ENCODE assay signal across 20 cellular contexts in genomic region chr16:30767767-30768465, GRCh38. TPM values are rescaled to one million over a fixed set of nuclear protein-coding genes. Genes with fewer than 3 reads are reported as not detected.
DNase-seq lines count a peak whose midpoint lies in the region; ATAC-seq, FAIRE-seq and TF ChIP-seq lines count a peak whose summit lies in the region.
"Had no signal": no experiment of that assay in that cellular context is flagged by ENCODE, and none has a peak within 500 bp of the region (broad histone marks: within the 10 kb centered on the region; RNA-seq: fewer than 3 reads in every experiment).

No MANE protein-coding gene starts in this region.

- WGBS in K562 (ENCODE audit: insufficient coverage, low coverage, missing lambda C conversion rate), result 93% methylated on average over 14 of the region's 18 CpGs

- no peaks in the 10 kb centered on the region for H3F3A ChIP-seq in GM23338 (replicated peaks; ENCODE audit: low read depth)

- H3K4me1 Mint-ChIP-seq in GM23338, result peaks cover 4% of the 10 kb centered on the region

- no peak for TF ChIP-seq EP300 in K562 (IDR thresholded peaks at IDR 0.05; ENCODE audit: low read length)

- no peak for ATAC-seq in K562
- ATAC-seq in mucosa of descending colon, result peak; percentile 31
- no peak for ATAC-seq in HG03432 (IDR thresholded peaks at IDR 0.05; ENCODE audit: unreplicated experiment)
- ATAC-seq in GM19463 (IDR thresholded peaks at IDR 0.05; ENCODE audit: unreplicated experiment), result no peak
- no peak for ATAC-seq in GM23338
- ATAC-seq: activated CD4-positive, CD25-positive, alpha-beta regulatory T cell treated with anti-CD3 and anti-CD28 coated beads, Interleukin-2, amount 50 U/mL, for 24 hours; psoas muscle had no signal

- H3K27ac ChIP-seq in HEK293 (ENCODE audit: extremely low read depth, low read depth, low read length) (no peak overlapping the region), K562 (ENCODE audit: extremely low read depth, low read depth, low read length) (no peak overlapping the region), GM23338 (ENCODE audit: low read depth) (no peak overlapping the region)
- H3K27ac ChIP-seq: colonic mucosa, psoas muscle, SJCRH30, thyroid gland had no signal

- H3K27me3 Mint-ChIP-seq in GM23338 (ENCODE audit: insufficient read depth, low read depth, poor library complexity), result peaks cover 6% of the 10 kb centered on the region

- no peak for FAIRE-seq in K562 (lab: Jason Lieb, UNC)
- FAIRE-seq: frontal cortex, HTR-8/SVneo had no signal

- H3K79me2 ChIP-seq in K562 (ENCODE audit: control insufficient read depth, insufficient read depth, low read length) (peaks cover 17% of the 10 kb centered on the region), GM23338 (replicated peaks; ENCODE audit: insufficient read depth) (peaks cover 18% of the 10 kb centered on the region)

- H4K20me1 ChIP-seq in K562 (replicated peaks; ENCODE audit: control insufficient read depth, insufficient read depth, low read length) (0 out of 2 replicates have a peak, but pooled peaks cover 5% of the 10 kb centered on the region), GM23338 (replicated peaks; ENCODE audit: insufficient read depth) (peaks cover 19% of the 10 kb centered on the region)

- no peak for TF ChIP-seq RAD21 in K562 (CRISPR knock-in tag; conservative IDR thresholded peaks at IDR 0.05 in 1 of 2, IDR thresholded peaks at IDR 0.05 in 1 of 2)

- no peak overlapping the region for H3K4me2 ChIP-seq in K562 (ENCODE audit: insufficient read depth, low read length)
- no peak overlapping the region for H3K4me2 ChIP-seq in GM23338

- POLR2A ChIA-PET in HEK293 (lab: Yijun Ruan, JAX), result interaction anchor here (0.7 to 1.9 kb wide), 5 partner anchors 7 to 20 kb away, joined by 3 to 9 read pairs (median 5); partner anchors contain the start of gene PHKG2
- POLR2A ChIA-PET in K562 (lab: Yijun Ruan, JAX), result interaction anchor here (1.0 to 3.1 kb wide), 5 partner anchors 7 to 17 kb away, joined by 3 to 16 read pairs (median 3); no protein-coding TSS in a partner anchor

- no peak overlapping the region for H3K4me3 ChIP-seq in HEK293 (ENCODE audit: low read depth, low read length)
- H3K4me3 ChIP-seq in K562, result no peak overlapping the region
- no peak overlapping the region for H3K4me3 ChIP-seq in mucosa of descending colon
- no peak overlapping the region for H3K4me3 ChIP-seq in GM23338
- H3K4me3 ChIP-seq: colonic mucosa, MG63, psoas muscle, SJCRH30, thyroid gland had no signal

- H2AFZ ChIP-seq in K562 (ENCODE audit: low read depth, low read length) (no peak overlapping the region), GM23338 (no peak overlapping the region)

- no peak for TF ChIP-seq POLR2A in K562 (conservative IDR thresholded peaks at IDR 0.05)

- 0 out of 2 replicates have a peak, but pooled peaks cover 2% of the 10 kb centered on the region for H3K4me1 ChIP-seq in HEK293 (ENCODE audit: control insufficient read depth, insufficient read depth, low read length)
- H3K4me1 ChIP-seq in K562 (replicated peaks in 1 of 2; ENCODE audit: control insufficient read depth in 2 of 2, insufficient read depth in 2 of 2, low read length in 2 of 2), result peaks cover 9 to 27% of the 10 kb centered on the region in 2 experiments; a peak in 4 of 5 replicates
- peaks cover 5% of the 10 kb centered on the region for H3K4me1 ChIP-seq in mucosa of descending colon (ENCODE audit: low read depth)
- no peaks in the 10 kb centered on the region for H3K4me1 ChIP-seq in GM23338 (ENCODE audit: insufficient read depth)

- DNase-seq in K562 (ENCODE audit: extremely low read depth in 1 of 4, low spot score in 3 of 4), result no peak
- peak in 1 of 3 donors; percentile 20 for DNase-seq in mucosa of descending colon
- DNase-seq in GM23338 (ENCODE audit: low spot score), result no peak
- DNase-seq: activated naive CD4-positive, alpha-beta T cell; anterior cingulate cortex; colonic mucosa; mammary epithelial cell; MG63; NCI-H187; NCI-H446 treated with DMSO at 0.1 percent for 48 hours; psoas muscle; SJCRH30; thyroid gland had no signal

- TF ChIP-seq CTCF in HEK293 (tag by site-specific recombination; IDR thresholded peaks at IDR 0.05) (no peak), K562 (IDR thresholded peaks at IDR 0.05 in 2 of 3, conservative IDR thresholded peaks at IDR 0.05 in 1 of 3; ENCODE audit: insufficient read depth in 2 of 3, low read depth in 1 of 3, low read length in 3 of 3) (no peak), mucosa of descending colon (IDR thresholded peaks at IDR 0.05) (no peak), GM23338 (conservative IDR thresholded peaks at IDR 0.05; ENCODE audit: low read depth in 2 of 2) (no peak)

- H3K27me3 ChIP-seq in K562 (ENCODE audit: control insufficient read depth in 2 of 2, insufficient read depth in 2 of 2, low read length in 2 of 2) (no peaks in the 10 kb centered on the region), GM23338 (ENCODE audit: insufficient read depth) (no peaks in the 10 kb centered on the region)
- H3K27me3 ChIP-seq: colonic mucosa, MG63, SJCRH30, thyroid gland had no signal

- no peak overlapping the region for H3K9ac ChIP-seq in K562 (ENCODE audit: insufficient read depth in 1 of 2, low read depth in 2 of 2, low read length in 2 of 2)

- no peaks in the 10 kb centered on the region for H3K9me1 ChIP-seq in K562 (ENCODE audit: control insufficient read depth, insufficient read depth, low read length)

- H3K9me3 Mint-ChIP-seq in GM23338, result no peaks in the 10 kb centered on the region; the same call in 2 of the 3 replicates
- H3K9me3 Mint-ChIP-seq: T-helper 2 cell treated with Interferon-gamma antibody and Interleukin-4, amounts not matched to agents 5 μg/mL and 100 μg/mL, for 36 hours had no signal

- CTCF ChIA-PET in HEK293 (lab: Yijun Ruan, JAX), result interaction anchor here (0.5 kb wide), 1 partner anchor 11 kb away, joined by 3 read pairs; no protein-coding TSS in a partner anchor
- CTCF ChIA-PET in K562 (lab: Yijun Ruan, JAX; ENCODE audit: low intra/inter-chr PET ratio), result no interaction called here

- BruUV-seq in K562 (replicated peaks; lab: Mats Ljungman, UMichigan), result no TSS peak

- peaks cover 98% of the 10 kb centered on the region for H3K36me3 Mint-ChIP-seq in GM23338 (ENCODE audit: low read depth)

- no peak overlapping the region for H3K4me3 Mint-ChIP-seq in GM23338
- H3K4me3 Mint-ChIP-seq: T-helper 2 cell treated with Interferon-gamma antibody and Interleukin-4, amounts not matched to agents 5 μg/mL and 100 μg/mL, for 36 hours had no signal

- H3K9me3 ChIP-seq in HEK293 (ENCODE audit: control insufficient read depth, insufficient read depth, low read depth, low read length) (no peaks in the 10 kb centered on the region), K562 (replicated peaks; ENCODE audit: control insufficient read depth, insufficient read depth, low read depth, low read length) (no peaks in the 10 kb centered on the region), mucosa of descending colon (no peaks in the 10 kb centered on the region)
- H3K9me3 ChIP-seq: colonic mucosa, MG63, psoas muscle, SJCRH30, thyroid gland had no signal

- in situ Hi-C loops in K562 (cut with MboI), result no loop called here

- H3K9me2 ChIP-seq in GM23338 (ENCODE audit: insufficient read depth), result no peaks in the 10 kb centered on the region

- no peak overlapping the region for H3K27ac Mint-ChIP-seq in GM23338
- H3K27ac Mint-ChIP-seq: T-helper 2 cell treated with Interferon-gamma antibody and Interleukin-4, amounts not matched to agents 5 μg/mL and 100 μg/mL, for 36 hours had no signal

- peaks cover 26 to 100% of the 10 kb centered on the region in 2 experiments; a peak in 2 of 3 replicates for H3K36me3 ChIP-seq in HEK293 (ENCODE audit: control insufficient read depth in 2 of 2, insufficient read depth in 1 of 2, low read length in 2 of 2)
- H3K36me3 ChIP-seq in K562 (ENCODE audit: control insufficient read depth, insufficient read depth, low read length), result peaks cover 98% of the 10 kb centered on the region
- peaks cover 30% of the 10 kb centered on the region for H3K36me3 ChIP-seq in mucosa of descending colon (ENCODE audit: low read depth)
- peaks cover 44% of the 10 kb centered on the region for H3K36me3 ChIP-seq in GM23338 (ENCODE audit: insufficient read depth)

- intact Hi-C loops in K562 (cut with micrococcal nuclease) (no loop called here), mucosa of descending colon (cut with DNase I, micrococcal nuclease) (no loop called here)

RNA-seq across cellular contexts. Expression of gene RNF40, which starts 5.8 kb away (rescaled TPM):
- 149 and 268 TPM in 2 replicates for total RNA-seq in K562 (2011; cell fraction: chromatin; rRNA removed; ENCODE audit: low replicate concordance)
- total RNA-seq in K562 (2011; cell fraction: nucleolus; rRNA removed), result 112 and 115 TPM in 2 replicates
- total RNA-seq in K562 (2011; cell fraction: nucleoplasm; rRNA removed), result 105 and 116 TPM in 2 replicates
- total RNA-seq in K562 (2014; rRNA removed) (81.9 and 95.6 TPM in 2 replicates), K562 (2014; rRNA removed; fragmentation: Illumina TruSeq; extraction: Trizol) (73.7 and 81.5 TPM in 2 replicates), K562 (2015; rRNA removed; fragmentation: Illumina TruSeq; extraction: Trizol) (76.4 and 82.9 TPM in 2 replicates), K562 (2021) (124 and 129 TPM in 2 replicates), mucosa of descending colon (100 to 1,000 TPM in 1 of 3 donors, 10 to 100 TPM in 2; 87.6 to 110 (median 96.3) TPM)
- polyA plus RNA-seq in K562 (2011; rRNA removed) (91.7 and 97.8 TPM in 2 replicates), K562 (2014; fragmentation: Illumina TruSeq; extraction: Trizol) (107 and 115 TPM in 2 replicates), K562 (2014; fragmentation: Nextera tagmentation; extraction: Ambion mirVana) (1 to 10 TPM; 6.2 to 9.1 TPM), K562 (2014; rRNA removed) (68.2 and 75.6 TPM in 2 replicates), GM23338 (2016; fragmentation: Nextera tagmentation; extraction: Ambion mirVana) (32.6 and 36.0 TPM in 2 replicates)
- polyA plus RNA-seq in K562 (2011; cell fraction: cytosol; rRNA removed), result 60.8 and 77.4 TPM in 2 replicates
- 137 and 170 TPM in 2 replicates for polyA plus RNA-seq in K562 (2011; cell fraction: nucleus; rRNA removed)
- polyA plus RNA-seq in K562 (2012), result 78.5 and 80.4 TPM in 2 replicates
- 89.9 and 91.7 TPM in 2 replicates for polyA minus RNA-seq in K562 (2011; rRNA and poly(A)+ RNA removed)
- 61.7 and 77.1 TPM in 2 replicates for polyA minus RNA-seq in K562 (2011; cell fraction: cytosol; rRNA and poly(A)+ RNA removed)
- 39.2 and 51.2 TPM in 2 replicates for polyA minus RNA-seq in K562 (2011; cell fraction: nucleus; rRNA and poly(A)+ RNA removed)
- 78.5 and 80.2 TPM in 2 replicates for total RNA-seq in GM23338 (2014; rRNA removed; shearing (Covaris generic))

RNA-seq across cellular contexts. Expression of gene CFAP119, which starts 6.1 kb away (rescaled TPM):
- total RNA-seq in K562 (2011; cell fraction: chromatin; rRNA removed; ENCODE audit: low replicate concordance), result 23.0 and 52.3 TPM in 2 replicates
- total RNA-seq in K562 (2011; cell fraction: nucleolus; rRNA removed), result 44.0 and 46.5 TPM in 2 replicates
- total RNA-seq in K562 (2011; cell fraction: nucleoplasm; rRNA removed), result 24.7 and 39.0 TPM in 2 replicates
- 16.1 and 18.5 TPM in 2 replicates for total RNA-seq in K562 (2014; rRNA removed)
- 4.2 and 6.1 TPM in 2 replicates for total RNA-seq in K562 (2014; rRNA removed; fragmentation: Illumina TruSeq; extraction: Trizol)
- 7.0 and 7.4 TPM in 2 replicates for total RNA-seq in K562 (2015; rRNA removed; fragmentation: Illumina TruSeq; extraction: Trizol)
- 18.4 and 20.0 TPM in 2 replicates for total RNA-seq in K562 (2021)
- 13.5 and 16.3 TPM in 2 replicates for polyA plus RNA-seq in K562 (2011; rRNA removed)
- 10.6 and 19.6 TPM in 2 replicates for polyA plus RNA-seq in K562 (2011; cell fraction: cytosol; rRNA removed)
- polyA plus RNA-seq in K562 (2011; cell fraction: nucleus; rRNA removed), result 107 and 225 TPM in 2 replicates
- 14.9 and 20.9 TPM in 2 replicates for polyA plus RNA-seq in K562 (2012)
- 9.0 and 9.6 TPM in 2 replicates for polyA plus RNA-seq in K562 (2014; fragmentation: Illumina TruSeq; extraction: Trizol)
- 1 to 10 TPM; 5.5 to 6.2 TPM for polyA plus RNA-seq in K562 (2014; fragmentation: Nextera tagmentation; extraction: Ambion mirVana)
- 33.7 and 38.2 TPM in 2 replicates for polyA plus RNA-seq in K562 (2014; rRNA removed)
- polyA minus RNA-seq in K562 (2011; rRNA and poly(A)+ RNA removed), result 1.2 and 2.5 TPM in 2 replicates
- polyA minus RNA-seq in K562 (2011; cell fraction: cytosol; rRNA and poly(A)+ RNA removed), result 3.8 and 4.2 TPM in 2 replicates
- polyA minus RNA-seq in K562 (2011; cell fraction: nucleus; rRNA and poly(A)+ RNA removed), result 16.9 and 21.3 TPM in 2 replicates
- 1 to 10 TPM; 4.6 to 5.5 (median 5.1) TPM for total RNA-seq in mucosa of descending colon
- total RNA-seq in GM23338 (2014; rRNA removed; shearing (Covaris generic)), result 2.2 and 2.7 TPM in 2 replicates
- polyA plus RNA-seq in GM23338 (2016; fragmentation: Nextera tagmentation; extraction: Ambion mirVana), result 4.4 and 5.2 TPM in 2 replicates

RNA-seq across cellular contexts. Expression of gene ZNF629, which starts 19.1 kb away (rescaled TPM):
- total RNA-seq in K562 (2011; cell fraction: chromatin; rRNA removed; ENCODE audit: low replicate concordance), result 6.8 and 16.5 TPM in 2 replicates
- total RNA-seq in K562 (2011; cell fraction: nucleolus; rRNA removed), result 8.6 and 11.3 TPM in 2 replicates
- total RNA-seq in K562 (2011; cell fraction: nucleoplasm; rRNA removed), result 6.7 and 7.3 TPM in 2 replicates
- total RNA-seq in K562 (2014; rRNA removed) (13.8 and 14.9 TPM in 2 replicates), K562 (2014; rRNA removed; fragmentation: Illumina TruSeq; extraction: Trizol) (6.7 and 7.3 TPM in 2 replicates), K562 (2015; rRNA removed; fragmentation: Illumina TruSeq; extraction: Trizol) (9.2 and 10.0 TPM in 2 replicates), K562 (2021) (16.5 and 18.8 TPM in 2 replicates), mucosa of descending colon (10 to 100 TPM; 13.4 to 14.9 (median 14.6) TPM)
- polyA plus RNA-seq in K562 (2011; rRNA removed) (2.6 and 4.4 TPM in 2 replicates), K562 (2014; fragmentation: Illumina TruSeq; extraction: Trizol) (11.6 and 12.4 TPM in 2 replicates), K562 (2014; fragmentation: Nextera tagmentation; extraction: Ambion mirVana) (under 1 TPM; 0.44 to 0.66 TPM), K562 (2014; rRNA removed) (6.1 and 7.4 TPM in 2 replicates), GM23338 (2016; fragmentation: Nextera tagmentation; extraction: Ambion mirVana) (3.9 and 4.1 TPM in 2 replicates)
- 4.0 and 5.6 TPM in 2 replicates for polyA plus RNA-seq in K562 (2011; cell fraction: cytosol; rRNA removed)
- 7.1 and 10.9 TPM in 2 replicates for polyA plus RNA-seq in K562 (2011; cell fraction: nucleus; rRNA removed)
- 12.0 and 13.0 TPM in 2 replicates for polyA plus RNA-seq in K562 (2012)
- polyA minus RNA-seq in K562 (2011; rRNA and poly(A)+ RNA removed), result 4.2 and 5.3 TPM in 2 replicates
- 9.2 and 9.8 TPM in 2 replicates for polyA minus RNA-seq in K562 (2011; cell fraction: cytosol; rRNA and poly(A)+ RNA removed)
- polyA minus RNA-seq in K562 (2011; cell fraction: nucleus; rRNA and poly(A)+ RNA removed), result 8.3 and 11.2 TPM in 2 replicates
- 18.5 and 20.3 TPM in 2 replicates for total RNA-seq in GM23338 (2014; rRNA removed; shearing (Covaris generic))

RNA-seq across cellular contexts. Expression of gene PHKG2, which starts 19.7 kb away (rescaled TPM):
- 128 and 290 TPM in 2 replicates for total RNA-seq in K562 (2011; cell fraction: chromatin; rRNA removed; ENCODE audit: low replicate concordance)
- 161 and 163 TPM in 2 replicates for total RNA-seq in K562 (2011; cell fraction: nucleolus; rRNA removed)
- total RNA-seq in K562 (2011; cell fraction: nucleoplasm; rRNA removed), result 157 and 194 TPM in 2 replicates
- 30.7 and 45.9 TPM in 2 replicates for total RNA-seq in K562 (2014; rRNA removed)
- total RNA-seq in K562 (2014; rRNA removed; fragmentation: Illumina TruSeq; extraction: Trizol), result 18.3 and 21.2 TPM in 2 replicates
- total RNA-seq in K562 (2015; rRNA removed; fragmentation: Illumina TruSeq; extraction: Trizol), result 23.9 and 25.2 TPM in 2 replicates
- total RNA-seq in K562 (2021), result 39.7 and 40.7 TPM in 2 replicates
- 44.1 and 54.4 TPM in 2 replicates for polyA plus RNA-seq in K562 (2011; rRNA removed)
- 44.6 and 56.8 TPM in 2 replicates for polyA plus RNA-seq in K562 (2011; cell fraction: cytosol; rRNA removed)
- 182 and 233 TPM in 2 replicates for polyA plus RNA-seq in K562 (2011; cell fraction: nucleus; rRNA removed)
- polyA plus RNA-seq in K562 (2012), result 30.6 and 41.6 TPM in 2 replicates
- polyA plus RNA-seq in K562 (2014; fragmentation: Illumina TruSeq; extraction: Trizol), result 39.2 and 41.0 TPM in 2 replicates
- polyA plus RNA-seq in K562 (2014; fragmentation: Nextera tagmentation; extraction: Ambion mirVana), result 10 to 100 TPM in 1 of 2 experiments, 1 to 10 TPM in 1; 5.8 to 14.1 TPM
- polyA plus RNA-seq in K562 (2014; rRNA removed), result 50.4 and 54.2 TPM in 2 replicates
- polyA minus RNA-seq in K562 (2011; rRNA and poly(A)+ RNA removed), result 19.6 and 26.2 TPM in 2 replicates
- polyA minus RNA-seq in K562 (2011; cell fraction: cytosol; rRNA and poly(A)+ RNA removed), result 14.9 and 17.4 TPM in 2 replicates
- polyA minus RNA-seq in K562 (2011; cell fraction: nucleus; rRNA and poly(A)+ RNA removed), result 36.2 and 39.6 TPM in 2 replicates
- 10 to 100 TPM; 32.1 to 37.6 (median 33.0) TPM for total RNA-seq in mucosa of descending colon
- total RNA-seq in GM23338 (2014; rRNA removed; shearing (Covaris generic)), result 27.0 and 31.3 TPM in 2 replicates
- polyA plus RNA-seq in GM23338 (2016; fragmentation: Nextera tagmentation; extraction: Ambion mirVana), result 26.9 and 28.1 TPM in 2 replicates
